10 cellular contexts compared by ENCODE assay signal in the genomic region with DNA sequence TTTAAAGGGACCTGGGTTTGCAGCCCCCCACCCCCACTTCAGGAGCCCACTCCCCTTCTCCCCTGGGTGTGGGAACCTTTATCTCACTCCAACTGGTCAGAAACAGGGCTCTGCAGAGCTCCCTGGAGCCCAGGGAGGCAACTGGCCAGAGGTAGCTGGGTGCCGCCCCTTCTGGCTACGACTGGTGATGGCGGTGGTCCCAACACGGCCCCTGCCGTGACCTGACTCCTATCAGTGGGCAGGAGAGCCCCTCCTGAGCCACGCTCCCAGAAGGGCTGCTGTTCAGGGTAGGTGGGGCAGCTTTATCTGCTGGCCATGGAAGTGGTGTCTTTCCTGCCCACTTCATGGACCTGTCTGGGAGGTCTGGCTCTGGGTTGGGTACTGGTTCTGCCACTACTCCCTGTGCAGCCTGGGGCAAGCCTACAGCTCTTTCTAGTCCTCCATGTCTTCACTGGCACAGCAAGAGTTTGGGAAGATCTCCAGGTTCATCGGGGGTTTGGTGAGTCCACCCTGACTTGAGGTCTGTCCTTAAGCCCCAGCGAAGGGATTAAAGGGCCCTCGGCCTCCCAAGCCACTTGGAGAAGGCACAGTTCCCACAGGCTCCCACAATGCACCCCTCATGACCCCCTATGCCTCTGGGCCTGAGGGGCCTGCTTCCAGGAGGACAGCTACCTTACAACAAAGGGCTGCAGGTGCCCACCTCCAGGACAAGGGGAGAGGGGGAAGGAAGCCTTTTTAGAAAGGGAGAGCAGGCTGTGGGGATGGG. TPM values are rescaled to one million over a fixed set of nuclear protein-coding genes. Genes with fewer than 3 reads are reported as not detected.
DNase-seq lines count a peak whose midpoint lies in the region; ATAC-seq and TF ChIP-seq lines count a peak whose summit lies in the region.
"Had no signal": no experiment of that assay in that cellular context is flagged by ENCODE, and none has a peak within 500 bp of the region (broad histone marks: within the 10 kb centered on the region; RNA-seq: fewer than 3 reads in every experiment).

No MANE protein-coding gene starts in this region.

- no peak for ATAC-seq in activated CD8-positive, alpha-beta memory T cell treated with anti-CD3 and anti-CD28 coated beads, Interleukin-2, amount 10 ng/mL, durations not matched to agents 7 days and 5 days
- no peak for ATAC-seq in HG03175 (IDR thresholded peaks at IDR 0.05; ENCODE audit: unreplicated experiment)

- H3K4me1 Mint-ChIP-seq in activated CD8-positive, alpha-beta memory T cell treated with anti-CD3 and anti-CD28 coated beads, Interleukin-2, amount 10 ng/mL, durations not matched to agents 7 days and 5 days, result peaks cover 43% of the 10 kb centered on the region
- H3K4me1 Mint-ChIP-seq in endothelial cell (ENCODE audit: unreplicated experiment), result peaks cover 36% of the 10 kb centered on the region
- peaks cover 30% of the 10 kb centered on the region for H3K4me1 Mint-ChIP-seq in nephron

- WGBS in transverse colon (ENCODE audit: low coverage in 1 of 2), 2 donors, result 75% methylated on average over 6 of the region's 9 CpGs; no CpG with 5 or more reads in 1 of the 2 donors

- peak overlapping the region; percentile 27 for H3K27ac Mint-ChIP-seq in activated CD8-positive, alpha-beta memory T cell treated with anti-CD3 and anti-CD28 coated beads, Interleukin-2, amount 10 ng/mL, durations not matched to agents 7 days and 5 days
- no peak overlapping the region for H3K27ac Mint-ChIP-seq in endothelial cell (ENCODE audit: unreplicated experiment)
- H3K27ac Mint-ChIP-seq in nephron, result peak overlapping the region; percentile 76 to 95 (median 82)

- H3K36me3 ChIP-seq in transverse colon, result no peaks in the 10 kb centered on the region

- no peak overlapping the region for H3K4me3 ChIP-seq in transverse colon

- no peak overlapping the region for H3K4me3 Mint-ChIP-seq in activated CD8-positive, alpha-beta memory T cell treated with anti-CD3 and anti-CD28 coated beads, Interleukin-2, amount 10 ng/mL, durations not matched to agents 7 days and 5 days
- peak overlapping the region; percentile 53 for H3K4me3 Mint-ChIP-seq in endothelial cell (ENCODE audit: unreplicated experiment)
- no peak overlapping the region for H3K4me3 Mint-ChIP-seq in nephron

- H3K27ac ChIP-seq in transverse colon, result peak overlapping the region; percentile 98 to 100 (median 99)

- intact Hi-C loops in transverse colon (cut with DNase I; ENCODE audit: low total_unique reads), result no loop called here

- H3K27me3 Mint-ChIP-seq in activated CD8-positive, alpha-beta memory T cell treated with anti-CD3 and anti-CD28 coated beads, Interleukin-2, amount 10 ng/mL, durations not matched to agents 7 days and 5 days, result no peaks in the 10 kb centered on the region
- H3K27me3 Mint-ChIP-seq in endothelial cell (ENCODE audit: unreplicated experiment) (peaks cover 35% of the 10 kb centered on the region), nephron (ENCODE audit: low read depth) (no peaks in the 10 kb centered on the region)

- no peak for TF ChIP-seq POLR2A in transverse colon (IDR thresholded peaks at IDR 0.05)

- peaks cover 19 to 37% (median 35%) of the 10 kb centered on the region in 4 donors for H3K4me1 ChIP-seq in transverse colon

- H3K9me3 ChIP-seq in transverse colon, result no peaks in the 10 kb centered on the region

- TF ChIP-seq CTCF in endothelial cell (IDR thresholded peaks at IDR 0.05; ENCODE audit: unreplicated experiment) (no peak), nephron (IDR thresholded peaks at IDR 0.05; ENCODE audit: unreplicated experiment in 3 of 3) (no peak), transverse colon (IDR thresholded peaks at IDR 0.05) (no peak)

- no peaks in the 10 kb centered on the region for H3K27me3 ChIP-seq in transverse colon

- H3K36me3 Mint-ChIP-seq in activated CD8-positive, alpha-beta memory T cell treated with anti-CD3 and anti-CD28 coated beads, Interleukin-2, amount 10 ng/mL, durations not matched to agents 7 days and 5 days, result no peaks in the 10 kb centered on the region
- H3K36me3 Mint-ChIP-seq in endothelial cell (ENCODE audit: low read depth, unreplicated experiment), result peaks cover 10% of the 10 kb centered on the region
- no peaks in the 10 kb centered on the region for H3K36me3 Mint-ChIP-seq in nephron (ENCODE audit: low read depth)

- in situ Hi-C loops in transverse colon (cut with MboI; ENCODE audit: low pct_ligation_motif_present in 1 of 4, low pct_unique_long_range_greater_than_20kb in 1 of 4, low sequenced_read_pairs in 3 of 4), result no loop called here

- TF ChIP-seq EP300 in transverse colon (IDR thresholded peaks at IDR 0.05; ENCODE audit: low read depth), result no peak

- H3K9me3 Mint-ChIP-seq in activated CD8-positive, alpha-beta memory T cell treated with anti-CD3 and anti-CD28 coated beads, Interleukin-2, amount 10 ng/mL, durations not matched to agents 7 days and 5 days (ENCODE audit: low read depth), result no peaks in the 10 kb centered on the region
- H3K9me3 Mint-ChIP-seq in endothelial cell (ENCODE audit: unreplicated experiment) (no peaks in the 10 kb centered on the region), nephron (no peaks in the 10 kb centered on the region)

- no peak for DNase-seq in activated CD8-positive, alpha-beta memory T cell treated with anti-CD3 and anti-CD28 coated beads, Interleukin-2, amount 10 ng/mL, durations not matched to agents 7 days and 5 days
- DNase-seq in activated CD8-positive, alpha-beta memory T cell treated with anti-CD3 and anti-CD28 coated beads for 24 hours, result no peak
- DNase-seq in endothelial cell (ENCODE audit: low spot score), result no peak
- no peak for DNase-seq in transverse colon
- no peak for DNase-seq in NCI-H2227 (lab: John Stamatoyannopoulos, UW; ENCODE audit: unreplicated experiment)
- DNase-seq in NCI-H446 treated with DMSO at 0.1 percent for 48 hours (lab: John Stamatoyannopoulos, UW), result no peak
- DNase-seq: SHP77; stimulated activated CD4-positive, alpha-beta T cell treated with anti-CD3 and anti-CD28 coated beads, Interleukin-2, amount 100 ng/mL, for 48 hours had no signal

- CTCF ChIA-PET in activated CD8-positive, alpha-beta memory T cell treated with anti-CD3 and anti-CD28 coated beads, Interleukin-2, amount 10 ng/mL, durations not matched to agents 7 days and 5 days (lab: Charles Lee), result interaction anchor here (1.2 to 3.5 kb wide), 3 partner anchors 11 to 18 kb away, joined by 3 to 9 read pairs (median 6); no protein-coding TSS in a partner anchor

RNA-seq across cellular contexts. Expression of a gene that starts 5.5 kb away (rescaled TPM):
- total RNA-seq in activated CD8-positive, alpha-beta memory T cell treated with anti-CD3 and anti-CD28 coated beads, Interleukin-2, amount 10 ng/mL, durations not matched to agents 7 days and 5 days, result 100 to 1,000 TPM in 1 of 2 experiments, 10 to 100 TPM in 1; 90.6 to 184 TPM
- total RNA-seq in endothelial cell (ENCODE audit: unreplicated experiment) (146 TPM), transverse colon (100 to 1,000 TPM in 3 of 4 donors, 10 to 100 TPM in 1; 45.7 to 206 (median 148) TPM)
